Comparison of ENCODE assay signal across 8 cellular contexts in the genomic region with DNA sequence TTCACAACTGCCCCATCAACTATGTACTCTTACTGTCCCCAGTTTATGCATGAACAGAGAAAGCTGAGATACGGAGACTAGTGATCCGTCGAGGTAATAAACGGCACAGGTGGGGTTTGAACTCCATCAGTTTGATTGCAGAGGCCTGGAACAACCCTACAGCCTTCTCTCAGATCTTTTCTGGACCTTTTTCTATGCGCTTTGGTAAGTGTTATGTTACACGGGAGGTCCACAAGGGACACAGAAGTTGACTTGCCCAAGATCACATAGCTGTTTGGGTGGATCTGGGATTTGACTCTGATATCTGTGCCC. TPM values are rescaled to one million over a fixed set of nuclear protein-coding genes. Genes with fewer than 3 reads are reported as not detected.
DNase-seq lines count a peak whose midpoint lies in the region; ATAC-seq and TF ChIP-seq lines count a peak whose summit lies in the region.

No MANE protein-coding gene starts in this region.

- H2BK5ac ChIP-seq in H9 (ENCODE audit: insufficient read length, low read length) = no peak overlapping the region

- peak overlapping the region; percentile 67 for H3K4me3 ChIP-seq in skeletal muscle satellite cell (ENCODE audit: low read length)

- peaks cover 3% of the 10 kb centered on the region; the same call in 1 of the 2 replicates for H3K27me3 Mint-ChIP-seq in H9 (ENCODE audit: low read depth)

- no peak overlapping the region for H3K4ac ChIP-seq in H9 (ENCODE audit: low read depth, low read length)

- H3K9me3 ChIP-seq in H9 (ENCODE audit: control insufficient read depth, low read depth, low read length) (no peaks in the 10 kb centered on the region), skeletal muscle satellite cell (replicated peaks; ENCODE audit: low read length) (no peaks in the 10 kb centered on the region)

- peak overlapping the region; percentile 80 to 95 for H3K4me3 Mint-ChIP-seq in H9

- no peaks in the 10 kb centered on the region for H3K79me2 ChIP-seq in H9 (ENCODE audit: insufficient read depth, low read length)

- H4K91ac ChIP-seq in H9 (ENCODE audit: insufficient read length, low read depth, low read length) = no peak overlapping the region

- no peak overlapping the region for H3T11ph ChIP-seq in H9 (ENCODE audit: low read length)

- H3K36me3 ChIP-seq in skeletal muscle satellite cell (ENCODE audit: insufficient read depth, low read length) = peaks cover 26% of the 10 kb centered on the region

- ATAC-seq in foreskin keratinocyte = no peak
- no peak for ATAC-seq in GM18519 (IDR thresholded peaks at IDR 0.05; ENCODE audit: low FRiP score, unreplicated experiment)
- ATAC-seq in GM19397 (IDR thresholded peaks at IDR 0.05; ENCODE audit: unreplicated experiment) = no peak

- no peak overlapping the region for H3K23ac ChIP-seq in H9 (ENCODE audit: insufficient read length, low read depth, low read length)

- DNase-seq in H9 (no peak), foreskin keratinocyte (no peak), OCI-M1 (lab: John Stamatoyannopoulos, UW) (no peak), HuH-7.5 (ENCODE audit: low spot score) (no peak)

- H3K4me2 ChIP-seq in H9 (ENCODE audit: insufficient read depth, insufficient read length, low read length) = peak overlapping the region; percentile 50
- peak overlapping the region; percentile 82 for H3K4me2 ChIP-seq in skeletal muscle satellite cell (ENCODE audit: low read length)

- no peak overlapping the region for H4K5ac ChIP-seq in H9 (ENCODE audit: insufficient read length, low read depth, low read length)

- no peak overlapping the region for H4K8ac ChIP-seq in H9 (replicated peaks; ENCODE audit: insufficient read length, low read depth, low read length)

- H3K27ac ChIP-seq in H9 (ENCODE audit: insufficient read length, low read depth, low read length) (no peak overlapping the region), VCaP (peak overlapping the region; percentile 79), foreskin keratinocyte (peak overlapping the region; percentile 52)

- WGBS in H9 (ENCODE audit: extremely low coverage, insufficient read length, low lambda C conversion rate) = no CpG with 5 or more reads among the region's 6 CpGs

- H3K14ac ChIP-seq in H9 (ENCODE audit: insufficient read depth, low read length) = no peak overlapping the region

- H4K20me1 ChIP-seq in H9 (ENCODE audit: control insufficient read depth, insufficient read depth, insufficient read length) = no peaks in the 10 kb centered on the region

- H3K9ac ChIP-seq in H9 (ENCODE audit: extremely low read depth, insufficient read length, low read length) (no peak overlapping the region), skeletal muscle satellite cell (ENCODE audit: low read depth, low read length) (peak overlapping the region; percentile 64)

- peaks cover 7% of the 10 kb centered on the region for H3K23me2 ChIP-seq in H9 (ENCODE audit: insufficient read length, low read depth, low read length, poor library complexity, severe bottlenecking)

- no peak overlapping the region for H2AFZ ChIP-seq in H9 (ENCODE audit: low read length)

- H3K56ac ChIP-seq in H9 (ENCODE audit: insufficient read length, low read depth, low read length) = no peak overlapping the region

- no peak overlapping the region for H2BK120ac ChIP-seq in H9 (ENCODE audit: low read depth, low read length, poor library complexity, severe bottlenecking)

- TF ChIP-seq CTCF in H9 (conservative IDR thresholded peaks at IDR 0.05) (no peak), VCaP (conservative IDR thresholded peaks at IDR 0.05) (no peak), foreskin keratinocyte (conservative IDR thresholded peaks at IDR 0.05) (no peak)

- no peak overlapping the region for H2BK12ac ChIP-seq in H9 (ENCODE audit: insufficient read length, low read depth, low read length)

- no peaks in the 10 kb centered on the region for H3K27me3 ChIP-seq in H9 (ENCODE audit: insufficient read depth, low read length)
- no peaks in the 10 kb centered on the region for H3K27me3 ChIP-seq in foreskin keratinocyte
- H3K27me3 ChIP-seq in skeletal muscle satellite cell (ENCODE audit: control insufficient read depth, insufficient read depth, low read length) = peaks cover 3% of the 10 kb centered on the region

- no peaks in the 10 kb centered on the region; a peak in 1 of 5 replicates for H3K9me3 Mint-ChIP-seq in H9

- no peaks in the 10 kb centered on the region for H3K79me1 ChIP-seq in H9 (ENCODE audit: insufficient read depth, low read depth, low read length, poor library complexity, severe bottlenecking)

- no peak overlapping the region for H3K27ac Mint-ChIP-seq in H9

- H3K4me1 Mint-ChIP-seq in H9 = peaks cover 15 to 22% of the 10 kb centered on the region in 2 experiments

- no peaks in the 10 kb centered on the region; the same call in 1 of the 2 replicates for H3K4me1 ChIP-seq in H9 (ENCODE audit: insufficient read depth, low read length)
- no peaks in the 10 kb centered on the region for H3K4me1 ChIP-seq in foreskin keratinocyte
- H3K4me1 ChIP-seq in skeletal muscle satellite cell (ENCODE audit: control insufficient read depth, insufficient read depth, low read length) = peaks cover 12% of the 10 kb centered on the region

- H2AK5ac ChIP-seq in H9 (ENCODE audit: insufficient read length, low read length) = no peak overlapping the region

- no peak overlapping the region for H2BK15ac ChIP-seq in H9 (ENCODE audit: low read depth, low read length)

- peaks cover 17 to 26% (median 22%) of the 10 kb centered on the region in 3 experiments; a peak in 6 of 7 replicates for H3K36me3 Mint-ChIP-seq in H9 (ENCODE audit: insufficient read depth in 1 of 3, low read depth in 3 of 3)

- no peak overlapping the region for H3K18ac ChIP-seq in H9 (ENCODE audit: insufficient read length, low read depth, low read length)

- no peak overlapping the region for H2BK20ac ChIP-seq in H9 (ENCODE audit: low read depth, low read length, poor library complexity, severe bottlenecking)

RNA-seq across cellular contexts. Expression of gene DNPEP, which starts 1.1 kb away (rescaled TPM):
- total RNA-seq in H9 (2021) = 60.9 and 63.5 TPM in 2 replicates
- total RNA-seq in foreskin keratinocyte = 59.9 and 64.0 TPM in 2 replicates
- 55.2 and 59.0 TPM in 2 replicates for polyA plus RNA-seq in foreskin keratinocyte
- total RNA-seq in skeletal muscle satellite cell (2012; rRNA removed) = 69.5 and 79.3 TPM in 2 replicates

RNA-seq across cellular contexts. Expression of gene DES, which starts 29.4 kb away (rescaled TPM):
- 3.0 and 4.6 TPM in 2 replicates for total RNA-seq in H9 (2021)
- total RNA-seq in foreskin keratinocyte = not detected in 2 replicates
- polyA plus RNA-seq in foreskin keratinocyte = 0.03 TPM in 1 of 2 replicates, not detected in the other
- 73.8 and 446 TPM in 2 replicates for total RNA-seq in skeletal muscle satellite cell (2012; rRNA removed)

RNA-seq across cellular contexts. Expression of gene SPEG, which starts 45.8 kb away (rescaled TPM):
- 23.7 and 25.2 TPM in 2 replicates for total RNA-seq in H9 (2021)
- 24.9 and 32.6 TPM in 2 replicates for total RNA-seq in foreskin keratinocyte
- polyA plus RNA-seq in foreskin keratinocyte = 27.4 and 28.7 TPM in 2 replicates
- 9.6 and 11.4 TPM in 2 replicates for total RNA-seq in skeletal muscle satellite cell (2012; rRNA removed)

RNA-seq across cellular contexts. Expression of gene RESP18, which starts 56.3 kb away (rescaled TPM):
- total RNA-seq in H9 (2021) (not detected in 2 replicates), foreskin keratinocyte (not detected in 2 replicates)
- polyA plus RNA-seq in foreskin keratinocyte = not detected in 2 replicates
- not detected in 2 replicates for total RNA-seq in skeletal muscle satellite cell (2012; rRNA removed)
